ENCODE assay signal across 14 cellular contexts in genomic region chrX:95675794-95676193, GRCh38.
A peak's percentile ranks its signal among the peaks of the same experiment; 100 is the strongest.
DNase-seq lines count a peak whose midpoint lies in the region; ATAC-seq, FAIRE-seq and TF ChIP-seq lines count a peak whose summit lies in the region.
"Had no signal": no experiment of that assay in that cellular context is flagged by ENCODE, and none has a peak within 500 bp of the region (broad histone marks: within the 10 kb centered on the region; RNA-seq: fewer than 3 reads in every experiment).

No MANE protein-coding gene starts in this region.

- peak; percentile 61 for FAIRE-seq in keratinocyte (lab: Jason Lieb, UNC)
- FAIRE-seq: HepG2, HTR-8/SVneo had no signal

- no peaks in the 10 kb centered on the region for H3K9me1 ChIP-seq in keratinocyte (ENCODE audit: control insufficient read depth, extremely low read depth, insufficient read depth, low read length)

- ATAC-seq in HG03342 (IDR thresholded peaks at IDR 0.05; ENCODE audit: unreplicated experiment): no peak
- ATAC-seq: CD8-positive, alpha-beta T cell; GM23338; HepG2 had no signal

- H3K4me1 ChIP-seq in keratinocyte (ENCODE audit: control insufficient read depth, extremely low read depth, insufficient read depth, low read length): no peaks in the 10 kb centered on the region

- no peaks in the 10 kb centered on the region for H4K20me1 ChIP-seq in keratinocyte (ENCODE audit: control insufficient read depth, extremely low read depth, insufficient read depth, low read length)

- H3K27ac ChIP-seq in epithelial cell of prostate (peak overlapping the region; percentile 40), keratinocyte (ENCODE audit: control insufficient read depth, insufficient read depth, low read length) (no peak overlapping the region), RWPE1 (no peak overlapping the region)
- H3K27ac ChIP-seq: 22Rv1 had no signal

- POLR2A ChIA-PET in RWPE1 (lab: Yijun Ruan, JAX; ENCODE audit: low non-redundant PET): no interaction called here

- H3K9me3 ChIP-seq in keratinocyte (ENCODE audit: control insufficient read depth, low read depth, low read length): no peaks in the 10 kb centered on the region
- H3K9me3 ChIP-seq: HAP-1 had no signal

- CTCF ChIA-PET in RWPE1 (lab: Yijun Ruan, JAX): no interaction called here

- H3K27me3 ChIP-seq in keratinocyte (ENCODE audit: control insufficient read depth, extremely low read depth, insufficient read depth, low read length): no peaks in the 10 kb centered on the region

- no peak overlapping the region for H3K4me3 ChIP-seq in keratinocyte (ENCODE audit: control insufficient read depth in 2 of 3, extremely low read depth in 1 of 3, insufficient read depth in 2 of 3, low read depth in 1 of 3, low read length in 3 of 3)
- H3K4me3 ChIP-seq: GM23338, HAP-1 had no signal

- H3K79me2 ChIP-seq in keratinocyte (ENCODE audit: control insufficient read depth, insufficient read depth, low read length): no peaks in the 10 kb centered on the region

- TF ChIP-seq CTCF in keratinocyte (optimal IDR thresholded peaks at IDR 0.05 in 1 of 3, IDR thresholded peaks at IDR 0.05 in 1 of 3, conservative IDR thresholded peaks at IDR 0.05 in 1 of 3; ENCODE audit: extremely low read depth in 1 of 3, insufficient read depth in 2 of 3, low read length in 3 of 3): peak in 1 of 3 experiments; percentile 22
- TF ChIP-seq CTCF in RWPE1 (conservative IDR thresholded peaks at IDR 0.05; ENCODE audit: low read depth): no peak

- no peak overlapping the region for H3K4me2 ChIP-seq in keratinocyte (ENCODE audit: control insufficient read depth, extremely low read depth, insufficient read depth, low read depth, low read length)
- H3K4me2 ChIP-seq: GM23338 had no signal

- dilution Hi-C loops in keratinocyte (cut with MboI; ENCODE audit: extremely low pct_ligation_motif_present, low sequenced_read_pairs): no loop called here

- H3K36me3 ChIP-seq in keratinocyte (ENCODE audit: control insufficient read depth in 2 of 2, extremely low read depth in 1 of 2, insufficient read depth in 2 of 2, low read length in 2 of 2): no peaks in the 10 kb centered on the region
- H3K36me3 ChIP-seq: HAP-1 had no signal

- DNase-seq in DMS 273 (lab: John Stamatoyannopoulos, UW; ENCODE audit: unreplicated experiment): peak; percentile 42
- DNase-seq in DMS 273 treated with DMSO at 0.1 percent for 48 hours (lab: John Stamatoyannopoulos, UW): no peak
- peak; percentile 53 for DNase-seq in epithelial cell of prostate (ENCODE audit: low read depth, low spot score)
- DNase-seq in keratinocyte (ENCODE audit: low read depth, low spot score): peak; percentile 2
- no peak for DNase-seq in RWPE1 (ENCODE audit: low spot score)
- no peak for DNase-seq in NCI-H748 (lab: John Stamatoyannopoulos, UW; ENCODE audit: unreplicated experiment)
- DNase-seq: CD8-positive, alpha-beta T cell; COR-L47 had no signal

- no peak overlapping the region for H3K9ac ChIP-seq in keratinocyte (ENCODE audit: control insufficient read depth, extremely low read depth, insufficient read depth, low read length)

- H2AFZ ChIP-seq in keratinocyte (ENCODE audit: control insufficient read depth, low read length): no peak overlapping the region
- H2AFZ ChIP-seq: GM23338 had no signal

Comparison
In these comparisons a context has a peak if more than half of its experiments do, and no peak if none do; other contexts are left out.
1. DNase-seq: peak in DMS 273 (single experiment), epithelial cell of prostate (single experiment) and keratinocyte (single experiment); none in DMS 273 treated with DMSO at 0.1 percent for 48 hours (single experiment), RWPE1 (single experiment) and NCI-H748 (single experiment).